Comparison of ENCODE assay signal across 1 cellular context in genomic region chr12:6605425-6606330, GRCh38.
A peak's percentile ranks its signal among the peaks of the same experiment; 100 is the strongest.
TF ChIP-seq lines count a peak whose summit lies in the region.

No MANE protein-coding gene starts in this region.

TF ChIP-seq in HepG2, 621 proteins besides CTCF, POLR2A, EP300 and RAD21 (continued from another document):
- no peak for TF ChIP-seq ZHX2 (IDR thresholded peaks at IDR 0.05; ENCODE audit: low read depth)
- TF ChIP-seq ZHX2 (CRISPR knock-in tag; IDR thresholded peaks at IDR 0.05; ENCODE audit: borderline replicate concordance) = no peak
- TF ChIP-seq ZNF777 (CRISPR knock-in tag; IDR thresholded peaks at IDR 0.05) = no peak
- TF ChIP-seq IKZF1 (IDR thresholded peaks at IDR 0.05) = no peak
- no peak for TF ChIP-seq ZSCAN20 (CRISPR knock-in tag; IDR thresholded peaks at IDR 0.05; ENCODE audit: borderline replicate concordance)
- no peak for TF ChIP-seq HMGXB3 (CRISPR knock-in tag; IDR thresholded peaks at IDR 0.05; ENCODE audit: borderline replicate concordance)
- no peak for TF ChIP-seq PRDM4 (CRISPR knock-in tag; IDR thresholded peaks at IDR 0.05; ENCODE audit: borderline replicate concordance)
- TF ChIP-seq TEAD3 (CRISPR knock-in tag; optimal IDR thresholded peaks at IDR 0.05; ENCODE audit: borderline replicate concordance) = no peak
- no peak for TF ChIP-seq CENPBD1 (CRISPR knock-in tag; IDR thresholded peaks at IDR 0.05; ENCODE audit: borderline replicate concordance, low read depth)
- TF ChIP-seq ZNF883 (CRISPR knock-in tag; IDR thresholded peaks at IDR 0.05; ENCODE audit: not compliant biosample characterization) = no peak
- TF ChIP-seq ZNF781 (CRISPR knock-in tag; IDR thresholded peaks at IDR 0.05; ENCODE audit: borderline replicate concordance, not compliant biosample characterization) = no peak
- TF ChIP-seq FOXJ3 (CRISPR knock-in tag; IDR thresholded peaks at IDR 0.05; ENCODE audit: borderline replicate concordance) = no peak
- no peak for TF ChIP-seq ZNF232 (CRISPR knock-in tag; IDR thresholded peaks at IDR 0.05; ENCODE audit: borderline replicate concordance)
- no peak for TF ChIP-seq ZHX1 (CRISPR knock-in tag; IDR thresholded peaks at IDR 0.05; ENCODE audit: low read depth)
- 0 out of 2 replicates have a peak, but pooled peaks have one; percentile 28 for TF ChIP-seq ZNF160 (CRISPR knock-in tag; IDR thresholded peaks at IDR 0.05)
- TF ChIP-seq NRL (CRISPR knock-in tag; IDR thresholded peaks at IDR 0.05; ENCODE audit: borderline replicate concordance) = no peak
- no peak for TF ChIP-seq ETV5 (CRISPR knock-in tag; IDR thresholded peaks at IDR 0.05; ENCODE audit: borderline replicate concordance)
- TF ChIP-seq ZNF746 (CRISPR knock-in tag; IDR thresholded peaks at IDR 0.05) = no peak
- no peak for TF ChIP-seq ZNF782 (CRISPR knock-in tag; IDR thresholded peaks at IDR 0.05; ENCODE audit: borderline replicate concordance)
- 0 out of 2 replicates have a peak, but pooled peaks have one; percentile 56 for TF ChIP-seq ZNF816 (CRISPR knock-in tag; IDR thresholded peaks at IDR 0.05; ENCODE audit: borderline replicate concordance)
- no peak for TF ChIP-seq MAFG (CRISPR knock-in tag; IDR thresholded peaks at IDR 0.05)
- TF ChIP-seq LBX2 (CRISPR knock-in tag; IDR thresholded peaks at IDR 0.05; ENCODE audit: borderline replicate concordance) = peak; percentile 23; the same call in 1 of the 2 replicates
- peak; percentile 33; the same call in 1 of the 2 replicates for TF ChIP-seq HOXA3 (CRISPR knock-in tag; IDR thresholded peaks at IDR 0.05)
- TF ChIP-seq HMGA1 (CRISPR knock-in tag; conservative IDR thresholded peaks at IDR 0.05) = no peak
- TF ChIP-seq ARID2 (CRISPR knock-in tag; IDR thresholded peaks at IDR 0.05; ENCODE audit: borderline replicate concordance) = no peak
- no peak for TF ChIP-seq ZFP41 (CRISPR knock-in tag; IDR thresholded peaks at IDR 0.05; ENCODE audit: borderline replicate concordance)
- TF ChIP-seq YEATS4 (CRISPR knock-in tag; IDR thresholded peaks at IDR 0.05; ENCODE audit: borderline replicate concordance) = no peak
- peak; percentile 64 for TF ChIP-seq SRSF1 (optimal IDR thresholded peaks at IDR 0.05; ENCODE audit: low read depth, low read length)
- TF ChIP-seq DRAP1 (CRISPR knock-in tag; IDR thresholded peaks at IDR 0.05) = no peak
- TF ChIP-seq ZNF761 (CRISPR knock-in tag; conservative IDR thresholded peaks at IDR 0.05) = no peak
- no peak for TF ChIP-seq ZBTB4 (CRISPR knock-in tag; IDR thresholded peaks at IDR 0.05; ENCODE audit: borderline replicate concordance)
- 0 out of 2 replicates have a peak, but pooled peaks have one; percentile 19 for TF ChIP-seq ZNF772 (CRISPR knock-in tag; IDR thresholded peaks at IDR 0.05)
- TF ChIP-seq ZNF644 (CRISPR knock-in tag; IDR thresholded peaks at IDR 0.05; ENCODE audit: low read depth) = no peak
- TF ChIP-seq ARID3A (IDR thresholded peaks at IDR 0.05; ENCODE audit: low read depth, low read length) = no peak
